In the genomic region with DNA sequence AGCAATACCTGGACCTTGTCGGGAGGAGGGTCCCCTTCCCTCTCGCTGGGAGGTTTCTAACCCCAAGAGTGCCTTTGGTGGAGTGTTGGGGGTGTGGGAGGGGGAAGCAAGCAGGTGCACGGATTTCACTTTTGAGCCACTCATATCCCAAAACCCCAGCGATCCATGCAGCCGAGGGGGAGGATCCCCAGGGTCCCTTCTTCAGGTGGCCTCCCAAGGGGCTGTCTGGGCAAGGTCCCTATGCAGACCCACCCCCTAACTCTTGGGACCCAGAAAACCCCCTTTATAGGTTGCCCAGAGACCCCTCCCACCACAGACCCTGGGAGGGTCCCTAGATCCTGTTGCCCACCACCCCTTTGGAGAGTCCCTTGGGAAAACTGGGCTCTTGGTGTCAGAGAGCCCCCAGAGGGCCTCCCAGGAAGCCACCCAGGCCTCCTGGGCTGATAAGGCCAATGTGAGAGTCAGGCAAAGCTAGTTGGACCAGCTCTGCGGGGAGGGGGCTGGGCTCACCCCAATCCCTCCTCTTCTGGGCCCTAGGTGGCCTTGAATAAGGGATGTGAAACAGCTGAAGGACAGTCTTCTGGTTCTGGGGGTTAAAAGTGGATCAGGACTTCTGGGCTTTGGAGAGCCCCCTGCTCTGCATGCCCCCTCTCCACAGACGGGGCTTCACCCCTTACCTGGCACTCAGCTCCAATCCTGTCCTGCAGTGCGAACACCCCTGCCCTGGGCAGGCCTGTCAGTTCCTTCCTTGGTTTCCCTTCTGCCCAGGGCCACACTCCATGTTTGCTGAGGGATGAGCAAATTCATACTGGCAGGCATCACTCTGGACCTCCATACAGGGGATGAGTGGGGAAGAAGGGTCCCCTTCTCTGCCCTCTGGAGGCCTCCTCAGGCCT, we compare ENCODE assay signal across 8 cellular contexts. TPM values are rescaled to one million over a fixed set of nuclear protein-coding genes. Genes with fewer than 3 reads are reported as not detected.
A peak's percentile ranks its signal among the peaks of the same experiment; 100 is the strongest.
DNase-seq lines count a peak whose midpoint lies in the region; ATAC-seq and TF ChIP-seq lines count a peak whose summit lies in the region.

No MANE protein-coding gene starts in this region.

- H3K9me3 ChIP-seq in DND-41 (ENCODE audit: insufficient read depth, low read length, severe bottlenecking) (no peaks in the 10 kb centered on the region), hepatocyte (ENCODE audit: low read depth) (no peaks in the 10 kb centered on the region)

- H3K27me3 Mint-ChIP-seq in activated CD4-positive, alpha-beta memory T cell treated with anti-CD3 and anti-CD28 coated beads, Interleukin-2, amount 10 ng/mL, durations not matched to agents 7 days and 5 days, result peaks cover 11% of the 10 kb centered on the region

- no peak overlapping the region for H3K27ac Mint-ChIP-seq in activated CD4-positive, alpha-beta memory T cell treated with anti-CD3 and anti-CD28 coated beads, Interleukin-2, amount 10 ng/mL, durations not matched to agents 7 days and 5 days

- H3K4me1 Mint-ChIP-seq in activated CD4-positive, alpha-beta memory T cell treated with anti-CD3 and anti-CD28 coated beads, Interleukin-2, amount 10 ng/mL, durations not matched to agents 7 days and 5 days, result peaks cover 49% of the 10 kb centered on the region

- in situ Hi-C loops in GM13976 (cut with MboI; ENCODE audit: low sequenced_read_pairs, unreplicated experiment), result no loop called here

- H3K4me2 ChIP-seq in DND-41 (ENCODE audit: insufficient read depth, low read length), result no peak overlapping the region
- H3K4me2 ChIP-seq in hepatocyte, result peak overlapping the region; percentile 89

- CTCF ChIA-PET in activated CD4-positive, alpha-beta memory T cell treated with anti-CD3 and anti-CD28 coated beads, Interleukin-2, amount 10 ng/mL, durations not matched to agents 7 days and 5 days (lab: Charles Lee), result interaction anchor here (1.0 to 1.5 kb wide), 3 partner anchors 9 to 33 kb away, joined by 3 to 6 read pairs (median 4); a partner anchor contains a TSS

- H3K79me2 ChIP-seq in DND-41 (ENCODE audit: insufficient read depth, low read length), result no peaks in the 10 kb centered on the region
- H3K79me2 ChIP-seq in hepatocyte, result no peaks in the 10 kb centered on the region

- H3K4me3 Mint-ChIP-seq in activated CD4-positive, alpha-beta memory T cell treated with anti-CD3 and anti-CD28 coated beads, Interleukin-2, amount 10 ng/mL, durations not matched to agents 7 days and 5 days, result peak overlapping the region; percentile 40

- peaks cover 2% of the 10 kb centered on the region for H3K36me3 Mint-ChIP-seq in activated CD4-positive, alpha-beta memory T cell treated with anti-CD3 and anti-CD28 coated beads, Interleukin-2, amount 10 ng/mL, durations not matched to agents 7 days and 5 days (ENCODE audit: low read depth)

- ATAC-seq in DND-41 (ENCODE audit: insufficient read depth, low read depth), result peak; percentile 5; the same call in 1 of the 3 replicates
- no peak for ATAC-seq in HG03439 (IDR thresholded peaks at IDR 0.05; ENCODE audit: unreplicated experiment)

- H3K27me3 ChIP-seq in DND-41 (ENCODE audit: insufficient read depth, low read length, poor library complexity) (no peaks in the 10 kb centered on the region), hepatocyte (no peaks in the 10 kb centered on the region)

- DNase-seq in DND-41 (no peak), hepatocyte (ENCODE audit: low spot score) (peak; percentile 58), retinal pigment epithelial cell (ENCODE audit: low read depth) (no peak), GM20000 (ENCODE audit: low spot score) (no peak), GM13976 (ENCODE audit: low spot score) (no peak)
- no peak for DNase-seq in activated CD4-positive, alpha-beta memory T cell treated with anti-CD3 and anti-CD28 coated beads, Interleukin-2, amount 10 ng/mL, durations not matched to agents 7 days and 5 days
- no peak for DNase-seq in activated effector memory CD4-positive, alpha-beta T cell treated with anti-CD3 and anti-CD28 coated beads, Interleukin-2, amount 50 U/mL, for 16 hours

- no peak overlapping the region for H3K27ac ChIP-seq in DND-41 (ENCODE audit: low read length)
- H3K27ac ChIP-seq in hepatocyte, result peak overlapping the region; percentile 83

- H2AFZ ChIP-seq in DND-41 (ENCODE audit: low read depth, low read length), result no peak overlapping the region
- peak overlapping the region; percentile 24 for H2AFZ ChIP-seq in hepatocyte

- peaks cover 7% of the 10 kb centered on the region for H3K4me1 ChIP-seq in DND-41 (ENCODE audit: insufficient read depth, low read length)
- peaks cover 9% of the 10 kb centered on the region for H3K4me1 ChIP-seq in hepatocyte (ENCODE audit: insufficient read depth)

- H3K4me3 ChIP-seq in DND-41 (ENCODE audit: low read depth in 1 of 2, low read length in 2 of 2) (no peak overlapping the region), hepatocyte (peak overlapping the region; percentile 17), retinal pigment epithelial cell (ENCODE audit: low read length) (peak overlapping the region; percentile 56)

- no peaks in the 10 kb centered on the region for H3K9me2 ChIP-seq in hepatocyte (replicated peaks; ENCODE audit: insufficient read depth)

- no peaks in the 10 kb centered on the region for H3K9me3 Mint-ChIP-seq in activated CD4-positive, alpha-beta memory T cell treated with anti-CD3 and anti-CD28 coated beads, Interleukin-2, amount 10 ng/mL, durations not matched to agents 7 days and 5 days

- POLR2A ChIA-PET in activated CD4-positive, alpha-beta memory T cell treated with anti-CD3 and anti-CD28 coated beads, Interleukin-2, amount 10 ng/mL, durations not matched to agents 7 days and 5 days (lab: Charles Lee), result interaction anchor here (0.9 to 3.0 kb wide), 4 partner anchors 9 to 135 kb away, joined by 3 to 36 read pairs (median 6); a partner anchor contains a TSS

- WGBS in hepatocyte (ENCODE audit: low lambda C conversion rate, missing lambda C conversion rate), result 65% methylated on average over 8 of the region's 8 CpGs

- TF ChIP-seq CTCF in DND-41 (IDR thresholded peaks at IDR 0.05; ENCODE audit: borderline replicate concordance, extremely low read depth, low read length, poor library complexity, severe bottlenecking) (no peak), hepatocyte (IDR thresholded peaks at IDR 0.05; ENCODE audit: poor library complexity) (no peak), retinal pigment epithelial cell (conservative IDR thresholded peaks at IDR 0.05; ENCODE audit: low read depth, low read length) (no peak), GM20000 (IDR thresholded peaks at IDR 0.05; ENCODE audit: extremely low read depth, missing control alignments) (no peak), GM13976 (IDR thresholded peaks at IDR 0.05; ENCODE audit: borderline replicate concordance, control extremely low read depth, extremely low read depth, insufficient read depth, missing control alignments) (no peak)

- no peaks in the 10 kb centered on the region for H4K20me1 ChIP-seq in DND-41 (ENCODE audit: insufficient read depth, low read length)
- no peaks in the 10 kb centered on the region for H4K20me1 ChIP-seq in hepatocyte (ENCODE audit: insufficient read depth, poor library complexity, severe bottlenecking)

- H3K36me3 ChIP-seq in DND-41 (ENCODE audit: insufficient read depth, low read length) (no peaks in the 10 kb centered on the region), hepatocyte (replicated peaks; ENCODE audit: insufficient read depth, low read depth) (no peaks in the 10 kb centered on the region)

- H3K9ac ChIP-seq in DND-41 (ENCODE audit: low read depth, low read length), result no peak overlapping the region

RNA-seq across cellular contexts. Expression of a gene that starts 0.9 kb away (rescaled TPM):
- 10 to 100 TPM; 36.2 to 38.0 TPM for total RNA-seq in activated CD4-positive, alpha-beta memory T cell treated with anti-CD3 and anti-CD28 coated beads, Interleukin-2, amount 10 ng/mL, durations not matched to agents 7 days and 5 days
- 17.1 and 22.6 TPM in 2 replicates for total RNA-seq in hepatocyte
- polyA plus RNA-seq in hepatocyte, result 21.7 and 24.8 TPM in 2 replicates

RNA-seq across cellular contexts. Expression of a gene that starts 8.6 kb away (rescaled TPM):
- 1 to 10 TPM; 3.8 to 4.2 TPM for total RNA-seq in activated CD4-positive, alpha-beta memory T cell treated with anti-CD3 and anti-CD28 coated beads, Interleukin-2, amount 10 ng/mL, durations not matched to agents 7 days and 5 days
- 0.23 and 0.68 TPM in 2 replicates for total RNA-seq in hepatocyte
- 1.5 and 1.6 TPM in 2 replicates for polyA plus RNA-seq in hepatocyte

RNA-seq across cellular contexts. Expression of a gene that starts 39.8 kb away (rescaled TPM):
- 10 to 100 TPM; 18.4 to 18.7 TPM for total RNA-seq in activated CD4-positive, alpha-beta memory T cell treated with anti-CD3 and anti-CD28 coated beads, Interleukin-2, amount 10 ng/mL, durations not matched to agents 7 days and 5 days
- total RNA-seq in hepatocyte, result 47.0 and 47.4 TPM in 2 replicates
- 39.3 and 39.7 TPM in 2 replicates for polyA plus RNA-seq in hepatocyte

Comparison
In these comparisons a context has a peak if more than half of its experiments do, and no peak if none do; other contexts are left out.
1. H3K4me3 ChIP-seq: peak in hepatocyte (single experiment) and retinal pigment epithelial cell (single experiment); none in DND-41 (0 of 2).